8 cellular contexts compared by ENCODE assay signal in the genomic region with DNA sequence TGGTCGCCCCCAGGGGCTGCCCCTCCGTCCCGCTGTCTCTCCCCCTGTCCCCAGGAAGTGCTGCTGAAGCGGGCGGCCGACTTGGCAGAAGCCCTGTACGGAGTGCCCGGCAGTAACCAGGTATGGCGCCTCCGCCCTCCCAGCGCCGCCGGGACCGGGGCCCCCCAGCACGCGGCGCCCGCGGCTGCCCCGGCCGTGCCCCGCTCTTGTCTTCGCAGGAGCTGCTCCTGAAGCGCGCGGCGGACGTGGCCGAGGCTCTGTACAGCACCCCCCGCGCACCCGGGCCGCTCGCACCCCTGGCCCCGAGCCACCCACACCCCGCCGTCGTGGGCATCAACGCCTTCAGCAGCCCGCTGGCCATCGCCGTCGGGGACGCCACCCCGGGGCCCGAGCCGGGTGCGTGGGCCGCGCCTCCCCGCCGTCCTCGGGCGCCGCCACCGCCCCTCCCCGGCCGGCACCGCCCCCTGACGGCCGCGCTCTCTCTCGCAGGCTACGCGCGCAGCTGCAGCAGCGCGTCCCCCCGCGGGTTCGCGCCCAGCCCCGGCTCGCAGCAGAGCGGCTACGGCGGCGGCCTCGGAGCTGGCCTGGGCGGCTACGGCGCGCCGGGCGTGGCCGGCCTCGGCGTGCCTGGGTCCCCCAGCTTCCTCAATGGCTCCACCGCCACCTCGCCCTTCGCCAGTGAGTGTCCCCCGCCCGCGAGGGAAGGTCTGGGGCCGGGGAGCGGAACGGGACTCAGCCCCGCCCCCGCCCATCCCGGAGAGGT. TPM values are rescaled to one million over a fixed set of nuclear protein-coding genes. Genes with fewer than 3 reads are reported as not detected.
DNase-seq lines count a peak whose midpoint lies in the region; ATAC-seq, FAIRE-seq and TF ChIP-seq lines count a peak whose summit lies in the region.

No MANE protein-coding gene starts in this region.

- no peak; the same call in 1 of the 2 replicates for TF ChIP-seq RAD21 in HepG2 (CRISPR knock-in tag; IDR thresholded peaks at IDR 0.05)

- no peaks in the 10 kb centered on the region for H3K79me1 ChIP-seq in H9 (ENCODE audit: insufficient read depth, low read depth, low read length, poor library complexity, severe bottlenecking)

- H3K9ac ChIP-seq in H9 (ENCODE audit: extremely low read depth, insufficient read length, low read length) (no peak overlapping the region), SK-N-MC (ENCODE audit: insufficient read length) (no peak overlapping the region), HepG2 (ENCODE audit: insufficient read depth, low read depth, low read length) (peak overlapping the region; percentile 20; the same call in 1 of the 2 replicates)

- H2BK15ac ChIP-seq in H9 (ENCODE audit: low read depth, low read length) = no peak overlapping the region

- POLR2A ChIA-PET in HepG2 (lab: Yijun Ruan, JAX) = interaction anchor here (0.7 to 1.5 kb wide), 4 partner anchors 21 to 100 kb away, joined by 3 to 5 read pairs (median 3); a partner anchor contains a TSS

- TF ChIP-seq EP300 in HepG2 (IDR thresholded peaks at IDR 0.05; ENCODE audit: low read depth in 2 of 2, low read length in 2 of 2) (no peak), HepG2 (CRISPR knock-in tag; IDR thresholded peaks at IDR 0.05; ENCODE audit: borderline replicate concordance) (no peak), stomach (IDR thresholded peaks at IDR 0.05) (no peak)

- H3K4me2 ChIP-seq in H9 (ENCODE audit: insufficient read depth, insufficient read length, low read length) (peak overlapping the region; percentile 55), HepG2 (ENCODE audit: low read depth, low read length) (peak overlapping the region; percentile 93)

- H3K27me3 Mint-ChIP-seq in H9 (ENCODE audit: low read depth) = peaks cover 85% of the 10 kb centered on the region

- no peak; the same call in 2 of the 3 replicates for TF ChIP-seq CTCF in H9 (conservative IDR thresholded peaks at IDR 0.05)
- no peak for TF ChIP-seq CTCF in astrocyte of the spinal cord (IDR thresholded peaks at IDR 0.05; ENCODE audit: low read depth, low read length)
- no peak; the same call in 1 of the 2 replicates for TF ChIP-seq CTCF in HepG2 (CRISPR knock-in tag; IDR thresholded peaks at IDR 0.05)
- TF ChIP-seq CTCF in stomach (IDR thresholded peaks at IDR 0.05) = no peak

- ATAC-seq in HepG2 = peak; percentile 48
- no peak for ATAC-seq in GM19328 (IDR thresholded peaks at IDR 0.05; ENCODE audit: unreplicated experiment)
- no peak for ATAC-seq in HG03521 (IDR thresholded peaks at IDR 0.05; ENCODE audit: unreplicated experiment)
- no peak for ATAC-seq in HG03571 (IDR thresholded peaks at IDR 0.05; ENCODE audit: unreplicated experiment)

- no peaks in the 10 kb centered on the region; a peak in 2 of 5 replicates for H3K9me3 Mint-ChIP-seq in H9

- H2AK5ac ChIP-seq in H9 (ENCODE audit: insufficient read length, low read length) = no peak overlapping the region

- no peak overlapping the region for H2BK12ac ChIP-seq in H9 (ENCODE audit: insufficient read length, low read depth, low read length)

- in situ Hi-C loops in astrocyte of the spinal cord (cut with HindIII; ENCODE audit: low sequenced_read_pairs) = no loop called here
- in situ Hi-C loops in HepG2 (cut with HindIII; ENCODE audit: extremely low pct_ligation_motif_present, low pct_unique_long_range_greater_than_20kb) = loop anchor here (5.0 to 10.0 kb wide), 2 partner anchors 65 to 93 kb away; a partner anchor contains a TSS

- CTCF ChIA-PET in HepG2 (lab: Yijun Ruan, JAX; ENCODE audit: low intra/inter-chr PET ratio, low total read pairs) = interaction anchor here (1.9 to 2.2 kb wide), 2 partner anchors 39 to 64 kb away, joined by 5 to 7 read pairs; no protein-coding TSS in a partner anchor

- H2BK20ac ChIP-seq in H9 (ENCODE audit: low read depth, low read length, poor library complexity, severe bottlenecking) = no peak overlapping the region

- H3K27ac Mint-ChIP-seq in H9 = no peak overlapping the region

- peaks cover 32% of the 10 kb centered on the region for H3K23me2 ChIP-seq in H9 (ENCODE audit: insufficient read length, low read depth, low read length, poor library complexity, severe bottlenecking)

- peaks cover 48% of the 10 kb centered on the region for H3K27me3 ChIP-seq in H9 (ENCODE audit: insufficient read depth, low read length)
- peaks cover 15 to 80% of the 10 kb centered on the region in 2 experiments for H3K27me3 ChIP-seq in HepG2 (ENCODE audit: control insufficient read depth in 1 of 2, insufficient read depth in 2 of 2, low read length in 2 of 2)
- peaks cover 0 to 79% (median 11%) of the 10 kb centered on the region in 3 donors for H3K27me3 ChIP-seq in stomach

- intact Hi-C loops in HepG2 (cut with micrococcal nuclease; ENCODE audit: unreplicated experiment) (loop anchor here (5.0 kb wide), 1 partner anchor 40 kb away; no protein-coding TSS in a partner anchor), stomach (cut with DNase I; ENCODE audit: low total_unique reads) (loop anchor here (5.0 kb wide), 1 partner anchor 100 kb away; no protein-coding TSS in a partner anchor)

- no peak overlapping the region for H2BK120ac ChIP-seq in H9 (ENCODE audit: low read depth, low read length, poor library complexity, severe bottlenecking)

- no peak overlapping the region for H3T11ph ChIP-seq in H9 (ENCODE audit: low read length)

- no peak overlapping the region for H3K4ac ChIP-seq in H9 (ENCODE audit: low read depth, low read length)

- H3K23ac ChIP-seq in H9 (ENCODE audit: insufficient read length, low read depth, low read length) = no peak overlapping the region

- WGBS in H9 (ENCODE audit: extremely low coverage, insufficient read length, low lambda C conversion rate) = no CpG with 5 or more reads among the region's 100 CpGs
- 1% methylated on average over 58 of the region's 100 CpGs for WGBS in HepG2 (ENCODE audit: low lambda C conversion rate)
- WGBS in stomach, 5 donors = 0 to 1% (median 1%) methylated on average over 40 to 100 of the region's 100 CpGs; no CpG with 5 or more reads in 1 of the 5 donors

- no peak overlapping the region for H4K8ac ChIP-seq in H9 (replicated peaks; ENCODE audit: insufficient read length, low read depth, low read length)

- FAIRE-seq in HepG2 (lab: Jason Lieb, UNC) = no peak

- DNase-seq in H9 = no peak
- no peak for DNase-seq in SK-N-MC (ENCODE audit: low read depth, low spot score)
- no peak for DNase-seq in astrocyte of the spinal cord (ENCODE audit: low read depth, low spot score)
- no peak for DNase-seq in HepG2 (ENCODE audit: low spot score)
- peak; percentile 43 for DNase-seq in stomach

- H3K79me2 ChIP-seq in H9 (ENCODE audit: insufficient read depth, low read length) = no peaks in the 10 kb centered on the region
- H3K79me2 ChIP-seq in HepG2 (ENCODE audit: insufficient read depth, low read length) = no peaks in the 10 kb centered on the region

- no peaks in the 10 kb centered on the region; a peak in 1 of 7 replicates for H3K36me3 Mint-ChIP-seq in H9 (ENCODE audit: insufficient read depth in 1 of 3, low read depth in 3 of 3)

- no TSS peak for BruUV-seq in HepG2 (replicated peaks; lab: Mats Ljungman, UMichigan)

- no peak overlapping the region for H3K56ac ChIP-seq in H9 (ENCODE audit: insufficient read length, low read depth, low read length)

- H3K4me1 ChIP-seq in H9 (ENCODE audit: insufficient read depth, low read length) = no peaks in the 10 kb centered on the region; the same call in 1 of the 2 replicates
- peaks cover 40% of the 10 kb centered on the region for H3K4me1 ChIP-seq in HepG2 (ENCODE audit: insufficient read depth, low read length)
- H3K4me1 ChIP-seq in stomach = peaks cover 30 to 48% (median 39%) of the 10 kb centered on the region in 4 donors

- H3K4me3 Mint-ChIP-seq in H9 = peak overlapping the region in 1 of 2 experiments; percentile 61; a peak in 1 of 5 replicates

- H4K20me1 ChIP-seq in H9 (ENCODE audit: control insufficient read depth, insufficient read depth, insufficient read length) (no peaks in the 10 kb centered on the region), HepG2 (ENCODE audit: insufficient read depth, low read length) (0 out of 2 replicates have a peak, but pooled peaks cover 3% of the 10 kb centered on the region)

- H3K9me3 ChIP-seq in H9 (ENCODE audit: control insufficient read depth, low read depth, low read length) (no peaks in the 10 kb centered on the region), SK-N-MC (ENCODE audit: low read depth, low read length) (no peaks in the 10 kb centered on the region), HepG2 (ENCODE audit: low read length) (no peaks in the 10 kb centered on the region), stomach (no peaks in the 10 kb centered on the region)

- no peak overlapping the region for H3K27ac ChIP-seq in H9 (ENCODE audit: insufficient read length, low read depth, low read length)
- H3K27ac ChIP-seq in SK-N-MC = no peak overlapping the region
- no peak overlapping the region for H3K27ac ChIP-seq in HepG2 (ENCODE audit: extremely low read length, insufficient read depth, low read length)
- H3K27ac ChIP-seq in stomach = peak overlapping the region in 4 of 5 donors; percentile 64 to 85 (median 74)

- TF ChIP-seq POLR2A in HepG2 (IDR thresholded peaks at IDR 0.05; ENCODE audit: insufficient read depth in 1 of 2, low read depth in 2 of 2, low read length in 2 of 2) (no peak), stomach (IDR thresholded peaks at IDR 0.05) (no peak)

- no peaks in the 10 kb centered on the region for H3K36me3 ChIP-seq in SK-N-MC (ENCODE audit: insufficient read depth, low read length)
- no peaks in the 10 kb centered on the region for H3K36me3 ChIP-seq in HepG2 (replicated peaks in 1 of 2; ENCODE audit: control insufficient read depth in 1 of 2, insufficient read depth in 2 of 2, low read length in 2 of 2)
- no peaks in the 10 kb centered on the region for H3K36me3 ChIP-seq in stomach

- H3K4me3 ChIP-seq in SK-N-MC (peak overlapping the region; percentile 80), astrocyte of the spinal cord (ENCODE audit: low read depth, low read length) (peak overlapping the region; percentile 30), HepG2 (replicated peaks in 1 of 3; ENCODE audit: insufficient read depth in 1 of 3, low read depth in 2 of 3, low read length in 3 of 3) (peak overlapping the region; percentile 60 to 79 (median 67)), stomach (peak overlapping the region; percentile 47 to 65 (median 53))

- H4K91ac ChIP-seq in H9 (ENCODE audit: insufficient read length, low read depth, low read length) = no peak overlapping the region

- no peak overlapping the region for H2AFZ ChIP-seq in H9 (ENCODE audit: low read length)
- H2AFZ ChIP-seq in HepG2 (ENCODE audit: low read length) = no peak overlapping the region

- no peak overlapping the region for H3K18ac ChIP-seq in H9 (ENCODE audit: insufficient read length, low read depth, low read length)

- H4K5ac ChIP-seq in H9 (ENCODE audit: insufficient read length, low read depth, low read length) = no peak overlapping the region

- peaks cover 35 to 57% of the 10 kb centered on the region in 2 experiments for H3K4me1 Mint-ChIP-seq in H9

- no peak overlapping the region for H3K14ac ChIP-seq in H9 (ENCODE audit: insufficient read depth, low read length)

- H2BK5ac ChIP-seq in H9 (ENCODE audit: insufficient read length, low read length) = no peak overlapping the region

RNA-seq across cellular contexts. Expression of a gene that starts 48.4 kb away (rescaled TPM):
- 69.0 and 70.0 TPM in 2 replicates for total RNA-seq in H9 (2021)
- total RNA-seq in HepG2 (2016; rRNA removed; fragmentation: Illumina TruSeq; extraction: Trizol) = not detected in 2 replicates
- not detected in 2 replicates for total RNA-seq in HepG2 (2016; cell fraction: cytosol; rRNA removed; fragmentation: Illumina TruSeq; extraction: Trizol; ENCODE audit: low read depth)
- total RNA-seq in HepG2 (2016; cell fraction: insoluble cytoplasmic fraction; rRNA removed; fragmentation: Illumina TruSeq; extraction: Trizol) = not detected in 2 replicates
- total RNA-seq in HepG2 (2016; cell fraction: membrane; rRNA removed; fragmentation: Illumina TruSeq; extraction: Trizol) = not detected in 2 replicates
- total RNA-seq in HepG2 (2016; cell fraction: nucleus; rRNA removed; fragmentation: Illumina TruSeq; extraction: Trizol) = not detected in 2 replicates
- 0.07 TPM in 1 of 2 replicates, not detected in the other for polyA plus RNA-seq in HepG2 (2011; rRNA removed)
- 0.04 TPM in 1 of 2 replicates, not detected in the other for polyA plus RNA-seq in HepG2 (2011; cell fraction: cytosol; rRNA removed)
- polyA plus RNA-seq in HepG2 (2011; cell fraction: nucleus; rRNA removed) = 0.14 and 0.34 TPM in 2 replicates
- not detected in 2 replicates for polyA plus RNA-seq in HepG2 (2012)
- not detected in 2 replicates for polyA plus RNA-seq in HepG2 (2016; cell fraction: cytosol; fragmentation: Illumina TruSeq; extraction: Trizol; ENCODE audit: low read depth)
- not detected in 2 replicates for polyA plus RNA-seq in HepG2 (2016; cell fraction: insoluble cytoplasmic fraction; fragmentation: Illumina TruSeq; extraction: Trizol; ENCODE audit: low read depth)
- not detected in 2 replicates for polyA plus RNA-seq in HepG2 (2016; cell fraction: membrane; fragmentation: Illumina TruSeq; extraction: Trizol; ENCODE audit: low read depth)
- not detected in 2 replicates for polyA plus RNA-seq in HepG2 (2016; cell fraction: nucleus; fragmentation: Illumina TruSeq; extraction: Trizol; ENCODE audit: insufficient read depth, low read depth)
- not detected in 2 replicates for polyA minus RNA-seq in HepG2 (2011; rRNA and poly(A)+ RNA removed; ENCODE audit: low replicate concordance)
- not detected in 2 replicates for polyA minus RNA-seq in HepG2 (2011; cell fraction: cytosol; rRNA and poly(A)+ RNA removed)
- not detected in 2 replicates for polyA minus RNA-seq in HepG2 (2011; cell fraction: nucleus; rRNA and poly(A)+ RNA removed)
- total RNA-seq in stomach = 10 to 100 TPM in 1 of 5 donors, 1 to 10 TPM in 1, not detected in 3; 1.2 to 16.2 TPM
- 1 to 10 TPM in 1 of 3 donors, under 1 TPM in 2; 0.50 to 1.2 (median 0.92) TPM for polyA plus RNA-seq in stomach

RNA-seq across cellular contexts. Expression of a gene that starts 59.5 kb away (rescaled TPM):
- total RNA-seq in H9 (2021) = 3.9 and 4.3 TPM in 2 replicates
- total RNA-seq in HepG2 (2016; rRNA removed; fragmentation: Illumina TruSeq; extraction: Trizol) = 0.84 TPM in 1 of 2 replicates, not detected in the other
- not detected in 2 replicates for total RNA-seq in HepG2 (2016; cell fraction: cytosol; rRNA removed; fragmentation: Illumina TruSeq; extraction: Trizol; ENCODE audit: low read depth)
- 0.13 and 0.15 TPM in 2 replicates for total RNA-seq in HepG2 (2016; cell fraction: insoluble cytoplasmic fraction; rRNA removed; fragmentation: Illumina TruSeq; extraction: Trizol)
- total RNA-seq in HepG2 (2016; cell fraction: membrane; rRNA removed; fragmentation: Illumina TruSeq; extraction: Trizol) = 0.34 TPM in 2 replicates
- total RNA-seq in HepG2 (2016; cell fraction: nucleus; rRNA removed; fragmentation: Illumina TruSeq; extraction: Trizol) = 0.34 and 0.56 TPM in 2 replicates
- 2.2 and 5.2 TPM in 2 replicates for polyA plus RNA-seq in HepG2 (2011; rRNA removed)
- polyA plus RNA-seq in HepG2 (2011; cell fraction: cytosol; rRNA removed) = 1.7 and 2.0 TPM in 2 replicates
- polyA plus RNA-seq in HepG2 (2011; cell fraction: nucleus; rRNA removed) = 19.5 and 21.3 TPM in 2 replicates
- polyA plus RNA-seq in HepG2 (2012) = 3.4 and 9.8 TPM in 2 replicates
- 0.10 and 0.52 TPM in 2 replicates for polyA plus RNA-seq in HepG2 (2016; cell fraction: cytosol; fragmentation: Illumina TruSeq; extraction: Trizol; ENCODE audit: low read depth)
- 0.11 and 0.45 TPM in 2 replicates for polyA plus RNA-seq in HepG2 (2016; cell fraction: insoluble cytoplasmic fraction; fragmentation: Illumina TruSeq; extraction: Trizol; ENCODE audit: low read depth)
- 0.17 and 0.41 TPM in 2 replicates for polyA plus RNA-seq in HepG2 (2016; cell fraction: membrane; fragmentation: Illumina TruSeq; extraction: Trizol; ENCODE audit: low read depth)
- 1.1 and 2.1 TPM in 2 replicates for polyA plus RNA-seq in HepG2 (2016; cell fraction: nucleus; fragmentation: Illumina TruSeq; extraction: Trizol; ENCODE audit: insufficient read depth, low read depth)
- 3.8 TPM in 1 of 2 replicates, not detected in the other for polyA minus RNA-seq in HepG2 (2011; rRNA and poly(A)+ RNA removed; ENCODE audit: low replicate concordance)
- polyA minus RNA-seq in HepG2 (2011; cell fraction: cytosol; rRNA and poly(A)+ RNA removed) = 1.3 and 2.1 TPM in 2 replicates
- 4.8 and 7.2 TPM in 2 replicates for polyA minus RNA-seq in HepG2 (2011; cell fraction: nucleus; rRNA and poly(A)+ RNA removed)
- 10 to 100 TPM in 2 of 5 donors, 1 to 10 TPM in 3; 7.0 to 69.2 (median 8.5) TPM for total RNA-seq in stomach
- 10 to 100 TPM; 10.2 to 16.8 (median 15.0) TPM for polyA plus RNA-seq in stomach

Comparison
In these comparisons a context has a peak if more than half of its experiments do, and no peak if none do; other contexts are left out.
1. H3K27ac ChIP-seq: peak in stomach (4 of 5); none in H9 (single experiment), SK-N-MC (single experiment) and HepG2 (single experiment).
2. H3K4me3 ChIP-seq: peak in every context shown above with its lines; median percentile 80 in SK-N-MC; 67 in HepG2; 53 in stomach; 30 in astrocyte of the spinal cord.